In the genomic region with DNA sequence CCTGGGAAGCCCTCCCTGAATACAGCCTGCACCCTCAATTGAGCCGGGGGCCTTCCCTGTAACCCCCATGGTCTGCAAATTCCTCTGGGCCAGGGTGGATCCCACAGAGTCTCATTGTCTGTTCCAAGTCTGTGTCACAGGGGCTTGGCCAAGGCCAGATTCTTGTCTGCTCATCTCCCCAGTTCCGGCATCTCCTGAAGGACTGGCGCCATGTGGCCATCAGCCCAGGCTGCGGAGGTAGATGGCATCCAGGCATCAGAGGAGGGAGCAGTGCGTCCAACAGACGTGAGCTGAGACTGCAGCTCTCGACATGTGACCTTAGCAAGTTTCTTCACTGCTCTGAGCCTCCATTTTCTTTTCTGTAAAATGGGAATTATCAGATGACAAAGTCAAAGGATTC, we compare ENCODE assay signal across 17 cellular contexts.
"Had no signal": no experiment of that assay in that cellular context is flagged by ENCODE, and none has a peak within 500 bp of the region (broad histone marks: within the 10 kb centered on the region; RNA-seq: fewer than 3 reads in every experiment).

No MANE protein-coding gene starts in this region.

- H3K27me3 Mint-ChIP-seq: activated CD4-positive, alpha-beta memory T cell treated with anti-CD3 and anti-CD28 coated beads for 36 hours; activated CD4-positive, alpha-beta T cell treated with anti-CD3 and anti-CD28 coated beads for 36 hours; activated naive CD8-positive, alpha-beta T cell treated with anti-CD3 and anti-CD28 coated beads, Interleukin-2, amount 10 ng/mL, durations not matched to agents 7 days and 5 days; dendritic cell treated with granulocyte-macrophage colony-stimulating factor and Interleukin-4, amounts not matched to agents 40 ng/mL and 50 ng/mL, for 4 days had no signal

- ATAC-seq: activated CD4-positive, alpha-beta T cell treated with anti-CD3 and anti-CD28 coated beads for 36 hours; left cardiac atrium had no signal

- H3K9me3 Mint-ChIP-seq: activated CD4-positive, alpha-beta memory T cell treated with anti-CD3 and anti-CD28 coated beads for 36 hours; activated naive CD8-positive, alpha-beta T cell treated with anti-CD3 and anti-CD28 coated beads, Interleukin-2, amount 10 ng/mL, durations not matched to agents 7 days and 5 days; activated T-helper 1 cell treated with anti-CD3 and anti-CD28 coated beads, Interleukin-12 subunit alpha, Interleukin-12 subunit beta, Interleukin-2, Interleukin-4 antibody, amounts not matched to agents 30 ng/mL and 10 ng/mL and 1 ng/mL, durations not matched to agents 14 hours and 24 hours and 36 hours; dendritic cell treated with granulocyte-macrophage colony-stimulating factor and Interleukin-4, amounts not matched to agents 40 ng/mL and 50 ng/mL, for 4 days; nephron had no signal

- DNase-seq: activated CD4-positive, alpha-beta memory T cell treated with anti-CD3 and anti-CD28 coated beads for 36 hours; activated CD4-positive, alpha-beta T cell treated with anti-CD3 and anti-CD28 coated beads for 36 hours; activated naive CD8-positive, alpha-beta T cell treated with anti-CD3 and anti-CD28 coated beads, Interleukin-2, amount 10 ng/mL, durations not matched to agents 7 days and 5 days; activated T-cell treated with anti-CD3 and anti-CD28 coated beads for 4 hours; effector CD8-positive, alpha-beta T cell; esophagus squamous epithelium; left cardiac atrium; sigmoid colon; stimulated activated CD4-positive, alpha-beta T cell treated with anti-CD3 and anti-CD28 coated beads, Interleukin-4, amount 100 ng/mL, for 4 hours; stimulated activated naive CD4-positive, alpha-beta T cell; SW 1271; tibial artery; WERI-Rb-1 had no signal

- H3K4me3 Mint-ChIP-seq: activated CD4-positive, alpha-beta memory T cell treated with anti-CD3 and anti-CD28 coated beads for 36 hours; activated CD4-positive, alpha-beta T cell treated with anti-CD3 and anti-CD28 coated beads for 36 hours; activated naive CD8-positive, alpha-beta T cell treated with anti-CD3 and anti-CD28 coated beads, Interleukin-2, amount 10 ng/mL, durations not matched to agents 7 days and 5 days; activated T-helper 1 cell treated with anti-CD3 and anti-CD28 coated beads, Interleukin-12 subunit alpha, Interleukin-12 subunit beta, Interleukin-2, Interleukin-4 antibody, amounts not matched to agents 30 ng/mL and 10 ng/mL and 1 ng/mL, durations not matched to agents 14 hours and 24 hours and 36 hours; dendritic cell treated with granulocyte-macrophage colony-stimulating factor and Interleukin-4, amounts not matched to agents 40 ng/mL and 50 ng/mL, for 4 days; nephron had no signal

- H3K4me3 ChIP-seq: esophagus squamous epithelium, hepatocyte, sigmoid colon, tibial artery had no signal

- H3K36me3 ChIP-seq: WERI-Rb-1 had no signal

- H3K27ac Mint-ChIP-seq: activated CD4-positive, alpha-beta memory T cell treated with anti-CD3 and anti-CD28 coated beads for 36 hours; activated CD4-positive, alpha-beta T cell treated with anti-CD3 and anti-CD28 coated beads for 36 hours; activated T-helper 1 cell treated with anti-CD3 and anti-CD28 coated beads, Interleukin-12 subunit alpha, Interleukin-12 subunit beta, Interleukin-2, Interleukin-4 antibody, amounts not matched to agents 30 ng/mL and 10 ng/mL and 1 ng/mL, durations not matched to agents 14 hours and 24 hours and 36 hours; dendritic cell treated with granulocyte-macrophage colony-stimulating factor and Interleukin-4, amounts not matched to agents 40 ng/mL and 50 ng/mL, for 4 days had no signal

- H3K27ac ChIP-seq: esophagus squamous epithelium, hepatocyte, WERI-Rb-1 had no signal

- H3K27me3 ChIP-seq: esophagus squamous epithelium, hepatocyte, sigmoid colon, tibial artery had no signal

- H3K9me3 ChIP-seq: esophagus squamous epithelium, sigmoid colon, tibial artery had no signal
